19 cellular contexts compared by ENCODE assay signal in genomic region chr4:26052663-26053534, GRCh38.
DNase-seq lines count a peak whose midpoint lies in the region; ATAC-seq and TF ChIP-seq lines count a peak whose summit lies in the region.
"Had no signal": no experiment of that assay in that cellular context is flagged by ENCODE, and none has a peak within 500 bp of the region (broad histone marks: within the 10 kb centered on the region; RNA-seq: fewer than 3 reads in every experiment).

No MANE protein-coding gene starts in this region.

- DNase-seq in left ventricle myocardium superior (no peak), right atrium auricular region (ENCODE audit: low spot score) (no peak), T-helper 17 cell (no peak), fibroblast of gingiva (ENCODE audit: low read depth) (peak; percentile 17), NCI-H187 treated with DMSO at 0.1 percent for 48 hours (lab: John Stamatoyannopoulos, UW) (no peak), GM20000 (ENCODE audit: low spot score) (no peak)
- DNase-seq: CD4-positive, CD25-positive, alpha-beta regulatory T cell; EL; HFFc6; Karpas-422; MG63; NCI-H1105 treated with DMSO at 0.1 percent for 48 hours; NCI-H1694 treated with DMSO at 0.1 percent for 48 hours; NCI-H2171; NCI-H446 treated with DMSO at 0.1 percent for 48 hours had no signal

- no peaks in the 10 kb centered on the region for H3K9me3 ChIP-seq in right atrium auricular region
- H3K9me3 ChIP-seq in T-helper 17 cell (ENCODE audit: control insufficient read depth, low read length, poor library complexity, severe bottlenecking), result no peaks in the 10 kb centered on the region
- H3K9me3 ChIP-seq: Caco-2, MG63 had no signal

- H3K27me3 Mint-ChIP-seq in T-helper 17 cell, result peaks cover 31% of the 10 kb centered on the region
- H3K27me3 Mint-ChIP-seq: CD4-positive, CD25-positive, alpha-beta regulatory T cell had no signal

- peaks cover 2% of the 10 kb centered on the region for H3K4me1 Mint-ChIP-seq in T-helper 17 cell

- intact Hi-C loops in left ventricle myocardium superior (cut with micrococcal nuclease), result no loop called here

- H3K36me3 ChIP-seq in right atrium auricular region, result no peaks in the 10 kb centered on the region
- H3K36me3 ChIP-seq: MG63 had no signal

- TF ChIP-seq CTCF in right atrium auricular region (IDR thresholded peaks at IDR 0.05) (no peak), GM20000 (IDR thresholded peaks at IDR 0.05; ENCODE audit: extremely low read depth, missing control alignments) (no peak)

- H3K27ac Mint-ChIP-seq in T-helper 17 cell, result peak overlapping the region; percentile 27
- H3K27ac Mint-ChIP-seq: CD4-positive, CD25-positive, alpha-beta regulatory T cell; HFFc6 had no signal

- peaks cover 1% of the 10 kb centered on the region for H3K36me3 Mint-ChIP-seq in T-helper 17 cell (ENCODE audit: low read depth)
- H3K36me3 Mint-ChIP-seq: CD4-positive, CD25-positive, alpha-beta regulatory T cell had no signal

- peaks cover 0 to 28% of the 10 kb centered on the region in 2 donors for H3K4me1 ChIP-seq in right atrium auricular region

- no peak overlapping the region for H3K27ac ChIP-seq in right atrium auricular region

- ATAC-seq in left ventricle myocardium superior (peak; percentile 15), T-helper 17 cell (no peak), HG03354 (IDR thresholded peaks at IDR 0.05; ENCODE audit: poor library complexity, severe bottlenecking, unreplicated experiment) (no peak)
- ATAC-seq: Panc1, SK-N-SH treated with all-trans-retinoic acid at 6 μM for 48 hours had no signal

- no peak overlapping the region for H3K4me3 Mint-ChIP-seq in T-helper 17 cell
- H3K4me3 Mint-ChIP-seq: CD4-positive, CD25-positive, alpha-beta regulatory T cell; HFFc6 had no signal

- no peaks in the 10 kb centered on the region for H3K27me3 ChIP-seq in right atrium auricular region
- H3K27me3 ChIP-seq: MG63 had no signal

- H3K4me3 ChIP-seq in right atrium auricular region, result no peak overlapping the region
- H3K4me3 ChIP-seq: MG63 had no signal
